In the genomic region with DNA sequence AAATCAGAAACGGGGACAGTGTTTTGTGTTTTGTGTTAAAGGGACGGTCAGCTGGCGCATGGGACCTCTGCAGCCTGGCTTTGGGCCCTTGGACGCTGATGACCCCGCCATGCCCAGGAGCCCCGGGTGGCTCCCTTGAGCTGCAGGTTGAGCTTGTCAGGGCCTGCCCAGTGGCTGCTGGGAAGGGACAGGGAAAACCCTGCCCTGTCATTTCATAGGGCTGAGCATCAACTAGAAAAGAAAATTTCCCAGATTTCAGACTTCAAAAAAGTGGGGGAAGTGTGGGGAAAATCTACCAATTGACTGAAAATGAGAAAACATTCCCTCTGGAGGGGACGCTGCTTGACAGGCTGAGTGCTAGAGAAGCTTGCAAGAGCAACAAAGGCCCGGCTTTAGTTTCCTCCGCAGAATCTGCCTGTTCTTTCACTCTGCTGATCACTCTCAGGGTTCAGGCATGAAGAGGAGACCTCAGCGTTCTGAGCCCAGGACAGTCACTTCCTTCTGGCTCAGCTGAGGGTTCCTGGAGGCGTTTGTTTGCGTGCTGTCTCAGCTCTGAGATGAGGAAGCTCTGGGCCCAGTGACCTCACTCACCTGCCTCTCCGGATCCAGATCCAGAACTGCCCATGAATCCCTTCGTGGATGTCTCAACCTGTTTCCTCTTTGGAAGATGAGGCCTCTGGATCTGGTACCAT, we compare ENCODE assay signal across 8 cellular contexts. TPM values are rescaled to one million over a fixed set of nuclear protein-coding genes. Genes with fewer than 3 reads are reported as not detected.
DNase-seq lines count a peak whose midpoint lies in the region; ATAC-seq and TF ChIP-seq lines count a peak whose summit lies in the region.

No MANE protein-coding gene starts in this region.

- no peak overlapping the region for H3K4me3 Mint-ChIP-seq in chondrocyte (ENCODE audit: unreplicated experiment)
- H3K4me3 Mint-ChIP-seq in stimulated activated effector memory CD8-positive, alpha-beta T cell treated with anti-CD3 and anti-CD28 coated beads, Interleukin-12 subunit alpha, Interleukin-12 subunit beta, amount 100 ng/mL, for 72 hours = peak overlapping the region; percentile 37

- peaks cover 6% of the 10 kb centered on the region for H3K4me1 Mint-ChIP-seq in chondrocyte (ENCODE audit: low read depth)
- H3K4me1 Mint-ChIP-seq in stimulated activated effector memory CD8-positive, alpha-beta T cell treated with anti-CD3 and anti-CD28 coated beads, Interleukin-12 subunit alpha, Interleukin-12 subunit beta, amount 100 ng/mL, for 72 hours = peaks cover 8% of the 10 kb centered on the region

- peak overlapping the region; percentile 82 for H2AFZ ChIP-seq in IMR-90 (replicated peaks; ENCODE audit: low read length, poor library complexity)

- CTCF ChIA-PET in IMR-90 (lab: Yijun Ruan, JAX) = no interaction called here

- peak overlapping the region; percentile 27; the same call in 1 of the 2 replicates for H2BK20ac ChIP-seq in IMR-90 (ENCODE audit: low read depth, low read length)

- H3K79me1 ChIP-seq in IMR-90 (ENCODE audit: low read depth in 1 of 2, low read length in 2 of 2) = no peaks in the 10 kb centered on the region

- H3K9me1 ChIP-seq in IMR-90 (ENCODE audit: insufficient read depth, low read length) = peaks cover 7% of the 10 kb centered on the region; the same call in 1 of the 2 replicates

- H2AK9ac ChIP-seq in IMR-90 (replicated peaks; ENCODE audit: low read depth, low read length, poor library complexity) = peak overlapping the region; percentile 17

- H3K9me3 Mint-ChIP-seq in chondrocyte (ENCODE audit: low read depth) = no peaks in the 10 kb centered on the region
- no peaks in the 10 kb centered on the region for H3K9me3 Mint-ChIP-seq in stimulated activated effector memory CD8-positive, alpha-beta T cell treated with anti-CD3 and anti-CD28 coated beads, Interleukin-12 subunit alpha, Interleukin-12 subunit beta, amount 100 ng/mL, for 72 hours

- TF ChIP-seq EP300 in esophagus muscularis mucosa (IDR thresholded peaks at IDR 0.05) = no peak
- TF ChIP-seq EP300 in ovary (IDR thresholded peaks at IDR 0.05) = no peak

- peak overlapping the region; percentile 71 for H4K91ac ChIP-seq in IMR-90 (ENCODE audit: insufficient read depth, low read depth, low read length)

- no peak for TF ChIP-seq RAD21 in IMR-90 (IDR thresholded peaks at IDR 0.05; ENCODE audit: low read length)

- peak overlapping the region; percentile 62; the same call in 1 of the 2 replicates for H3K23ac ChIP-seq in IMR-90 (ENCODE audit: low read depth, low read length)

- no peaks in the 10 kb centered on the region for H4K20me1 ChIP-seq in IMR-90 (ENCODE audit: insufficient read depth, low read length)

- 0 out of 2 replicates have a peak, but pooled peaks have one; percentile 23 for TF ChIP-seq POLR2A in IMR-90 (IDR thresholded peaks at IDR 0.05; ENCODE audit: low read depth, low read length)
- TF ChIP-seq POLR2A in esophagus muscularis mucosa (IDR thresholded peaks at IDR 0.05; ENCODE audit: low read depth) = no peak
- no peak for TF ChIP-seq POLR2A in ovary (IDR thresholded peaks at IDR 0.05)

- TF ChIP-seq CTCF in IMR-90 (conservative IDR thresholded peaks at IDR 0.05; ENCODE audit: low read depth, low read length) (no peak), chondrocyte (IDR thresholded peaks at IDR 0.05) (no peak), esophagus muscularis mucosa (IDR thresholded peaks at IDR 0.05) (no peak), ovary (IDR thresholded peaks at IDR 0.05) (no peak)

- H3K4ac ChIP-seq in IMR-90 (ENCODE audit: low read depth, low read length) = peak overlapping the region; percentile 65

- H3K36me3 ChIP-seq in IMR-90 (ENCODE audit: control insufficient read depth, insufficient read depth, low read length) = no peaks in the 10 kb centered on the region
- no peaks in the 10 kb centered on the region for H3K36me3 ChIP-seq in esophagus muscularis mucosa
- no peaks in the 10 kb centered on the region for H3K36me3 ChIP-seq in ovary

- no peaks in the 10 kb centered on the region for H3K36me3 Mint-ChIP-seq in chondrocyte (ENCODE audit: low read depth)
- no peaks in the 10 kb centered on the region for H3K36me3 Mint-ChIP-seq in stimulated activated effector memory CD8-positive, alpha-beta T cell treated with anti-CD3 and anti-CD28 coated beads, Interleukin-12 subunit alpha, Interleukin-12 subunit beta, amount 100 ng/mL, for 72 hours

- H4K5ac ChIP-seq in IMR-90 (ENCODE audit: low read depth, low read length) = peak overlapping the region; percentile 32

- H4K8ac ChIP-seq in IMR-90 (ENCODE audit: low read depth in 2 of 2, low read length in 2 of 2) = peak overlapping the region; percentile 26 to 88; a peak in 3 of 4 replicates

- in situ Hi-C loops in IMR-90 (cut with MboI; ENCODE audit: low sequenced_read_pairs) = no loop called here

- no peak overlapping the region for H3K9ac ChIP-seq in IMR-90 (ENCODE audit: low read depth, low read length)

- peaks cover 11% of the 10 kb centered on the region for H3K4me1 ChIP-seq in IMR-90 (ENCODE audit: control insufficient read depth, insufficient read depth, low read length)
- peaks cover 0 to 6% (median 0%) of the 10 kb centered on the region in 4 donors for H3K4me1 ChIP-seq in esophagus muscularis mucosa
- H3K4me1 ChIP-seq in ovary (ENCODE audit: insufficient read depth) = no peaks in the 10 kb centered on the region

- H2AK5ac ChIP-seq in IMR-90 (ENCODE audit: low read depth, low read length) = peak overlapping the region; percentile 76

- DNase-seq in Daoy (ENCODE audit: low read depth) (peak; percentile 76), IMR-90 (peak; percentile 71), chondrocyte (ENCODE audit: low spot score) (no peak), esophagus muscularis mucosa (ENCODE audit: extremely low spot score) (no peak), ovary (no peak), germinal center (ENCODE audit: low spot score) (no peak)
- DNase-seq in stimulated activated effector memory CD8-positive, alpha-beta T cell treated with anti-CD3 and anti-CD28 coated beads, Interleukin-12 subunit alpha, Interleukin-12 subunit beta, amount 100 ng/mL, for 72 hours (ENCODE audit: low spot score in 2 of 2) = no peak

- ATAC-seq in GM21447 (IDR thresholded peaks at IDR 0.05; ENCODE audit: unreplicated experiment) (peak; percentile 72), IMR-90 (ENCODE audit: low read depth) (peak; percentile 81)
- peak; percentile 94 for ATAC-seq in stimulated activated effector memory CD8-positive, alpha-beta T cell treated with anti-CD3 and anti-CD28 coated beads, Interleukin-12 subunit alpha, Interleukin-12 subunit beta, amount 100 ng/mL, for 72 hours

- H3K4me2 ChIP-seq in IMR-90 (ENCODE audit: low read depth, low read length) = peak overlapping the region; percentile 0; the same call in 1 of the 2 replicates

- H3K4me3 ChIP-seq in IMR-90 (ENCODE audit: insufficient read depth, low read depth, low read length) = no peak overlapping the region
- no peak overlapping the region for H3K4me3 ChIP-seq in esophagus muscularis mucosa
- no peak overlapping the region for H3K4me3 ChIP-seq in ovary

- intact Hi-C loops in IMR-90 (cut with micrococcal nuclease) = no loop called here
- intact Hi-C loops in esophagus muscularis mucosa (cut with DNase I) = no loop called here
- intact Hi-C loops in ovary (cut with DNase I) = no loop called here

- dilution Hi-C loops in IMR-90 (cut with HindIII; ENCODE audit: low sequenced_read_pairs, unreplicated experiment) = no loop called here

- H2BK120ac ChIP-seq in IMR-90 (ENCODE audit: low read depth, low read length) = peak overlapping the region; percentile 60

- BruUV-seq in IMR-90 (replicated peaks; lab: Mats Ljungman, UMichigan) = no TSS peak

- peak overlapping the region; percentile 29 for H3K18ac ChIP-seq in IMR-90 (ENCODE audit: low read depth, low read length)

- peak overlapping the region; percentile 77 for H2BK5ac ChIP-seq in IMR-90 (ENCODE audit: low read depth, low read length, poor library complexity, severe bottlenecking)

- H3K14ac ChIP-seq in IMR-90 (replicated peaks; ENCODE audit: low read depth, low read length) = peak overlapping the region; percentile 57; the same call in 1 of the 2 replicates

- no peaks in the 10 kb centered on the region for H3K27me3 Mint-ChIP-seq in chondrocyte (ENCODE audit: low read depth)

- H3K9me3 ChIP-seq in IMR-90 (ENCODE audit: control insufficient read depth, insufficient read depth, low read length) = no peaks in the 10 kb centered on the region
- H3K9me3 ChIP-seq in esophagus muscularis mucosa = no peaks in the 10 kb centered on the region
- H3K9me3 ChIP-seq in ovary = no peaks in the 10 kb centered on the region

- peak overlapping the region; percentile 63 for H3K27ac Mint-ChIP-seq in chondrocyte (ENCODE audit: unreplicated experiment)
- peak overlapping the region; percentile 90 for H3K27ac Mint-ChIP-seq in stimulated activated effector memory CD8-positive, alpha-beta T cell treated with anti-CD3 and anti-CD28 coated beads, Interleukin-12 subunit alpha, Interleukin-12 subunit beta, amount 100 ng/mL, for 72 hours

- peak overlapping the region; percentile 89; the same call in 1 of the 3 replicates for H2BK15ac ChIP-seq in IMR-90 (ENCODE audit: low read depth, low read length)

- H3K27me3 ChIP-seq in IMR-90 (ENCODE audit: control insufficient read depth, insufficient read depth, low read length) (no peaks in the 10 kb centered on the region), esophagus muscularis mucosa (no peaks in the 10 kb centered on the region), ovary (no peaks in the 10 kb centered on the region)

- WGBS in IMR-90 (ENCODE audit: extremely low coverage in 2 of 2, insufficient read length in 1 of 2), 2 experiments = 58% methylated on average over 7 of the region's 14 CpGs; no CpG with 5 or more reads in 1 of the 2 experiments
- 66% methylated on average over 14 of the region's 14 CpGs for WGBS in esophagus muscularis mucosa
- WGBS in ovary, 3 donors = 73 to 74% (median 74%) methylated on average over 14 of the region's 14 CpGs

- H3K27ac ChIP-seq in IMR-90 (ENCODE audit: insufficient read depth, low read length) = peak overlapping the region; percentile 25
- peak overlapping the region in 1 of 4 donors; percentile 3 for H3K27ac ChIP-seq in esophagus muscularis mucosa (replicated peaks in 1 of 4)
- no peak overlapping the region for H3K27ac ChIP-seq in ovary

- H3K56ac ChIP-seq in IMR-90 (ENCODE audit: extremely low read depth, insufficient read depth, low read length) = no peak overlapping the region

- POLR2A ChIA-PET in IMR-90 (lab: Charles Lee; ENCODE audit: unreplicated experiment) = no interaction called here

TF ChIP-seq in IMR-90, 13 proteins besides CTCF, POLR2A, EP300 and RAD21 (continues in another document):
- TF ChIP-seq RCOR1 (IDR thresholded peaks at IDR 0.05; ENCODE audit: insufficient replicate concordance, low read length) (peak; percentile 20), NFE2L2 (IDR thresholded peaks at IDR 0.05; ENCODE audit: low read depth, low read length) (no peak)

RNA-seq across cellular contexts. Expression of gene DNAJB6, which starts 18.6 kb away (rescaled TPM):
- 235 and 239 TPM in 2 replicates for total RNA-seq in Daoy (2014; rRNA removed; shearing (Covaris generic))
- 93.4 and 155 TPM in 2 replicates for total RNA-seq in IMR-90 (2012; rRNA removed)
- polyA plus RNA-seq in IMR-90 (2012; rRNA removed) = 127 and 165 TPM in 2 replicates
- 56.9 and 61.4 TPM in 2 replicates for polyA plus RNA-seq in IMR-90 (2012; cell fraction: cytosol; rRNA removed)
- polyA plus RNA-seq in IMR-90 (2012; cell fraction: nucleus; rRNA removed; ENCODE audit: low replicate concordance) = 52.2 and 98.8 TPM in 2 replicates
- total RNA-seq in chondrocyte = 98.2 to 112 TPM (median 108 TPM) in 3 replicates
- total RNA-seq in esophagus muscularis mucosa = 100 to 1,000 TPM; 103 to 151 (median 139) TPM
- 100 to 1,000 TPM in 2 of 7 donors, 10 to 100 TPM in 5; 79.0 to 106 (median 86.7) TPM for total RNA-seq in ovary
- 100 to 1,000 TPM; 106 to 154 TPM for polyA plus RNA-seq in ovary

Comparison
In these comparisons a context has a peak if more than half of its experiments do, and no peak if none do; other contexts are left out.
1. DNase-seq: peak in Daoy (single experiment) and IMR-90 (single experiment); none in chondrocyte (single experiment), stimulated activated effector memory CD8-positive, alpha-beta T cell treated with anti-CD3 and anti-CD28 coated beads, Interleukin-12 subunit alpha, Interleukin-12 subunit beta, amount 100 ng/mL, for 72 hours (0 of 2), esophagus muscularis mucosa (single experiment), ovary (0 of 5) and germinal center (single experiment).
2. Peak in every context shown above with its lines, with median percentiles within 50 percentile points of each other: ATAC-seq.